In the genomic region with DNA sequence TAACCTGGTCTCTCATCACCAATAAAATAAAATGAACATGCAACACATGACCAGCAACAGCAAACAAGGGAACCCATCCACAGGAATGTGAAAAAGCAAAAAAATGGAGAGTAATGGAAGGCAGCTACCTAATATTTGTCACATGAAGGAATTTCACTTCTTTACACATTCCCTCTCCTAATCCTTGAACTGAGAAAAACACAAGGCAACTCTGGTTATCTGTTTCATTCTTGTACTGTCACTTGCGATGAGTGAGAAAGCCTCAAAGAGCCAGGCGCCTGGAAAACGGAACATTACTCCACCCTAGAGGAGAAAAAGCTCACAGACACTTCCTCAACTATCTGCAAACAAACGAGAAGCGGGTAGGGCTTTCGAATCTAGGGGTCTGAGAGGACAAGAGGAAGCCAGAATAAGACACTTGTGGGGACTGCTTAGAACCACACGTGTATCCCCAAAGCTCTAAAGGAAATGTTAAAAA, we compare ENCODE assay signal across 9 cellular contexts. TPM values are rescaled to one million over a fixed set of nuclear protein-coding genes. Genes with fewer than 3 reads are reported as not detected.
A peak's percentile ranks its signal among the peaks of the same experiment; 100 is the strongest.
DNase-seq lines count a peak whose midpoint lies in the region; ATAC-seq and TF ChIP-seq lines count a peak whose summit lies in the region.
"Had no signal": no experiment of that assay in that cellular context is flagged by ENCODE, and none has a peak within 500 bp of the region (broad histone marks: within the 10 kb centered on the region; RNA-seq: fewer than 3 reads in every experiment).

No MANE protein-coding gene starts in this region.

- no peaks in the 10 kb centered on the region for H3K9me3 ChIP-seq in smooth muscle cell (replicated peaks; ENCODE audit: low read depth)
- H3K9me3 ChIP-seq: neutrophil had no signal

- WGBS in smooth muscle cell (ENCODE audit: low lambda C conversion rate): 2% methylated on average over 7 of the region's 7 CpGs

- H3F3A ChIP-seq in smooth muscle cell (ENCODE audit: low read depth): peaks cover 15% of the 10 kb centered on the region

- peak overlapping the region; percentile 38 for H3K4me2 ChIP-seq in smooth muscle cell

- H3K27me3 ChIP-seq in smooth muscle cell (ENCODE audit: low read depth): no peaks in the 10 kb centered on the region
- H3K27me3 ChIP-seq: neutrophil had no signal

- H3K9ac ChIP-seq in smooth muscle cell (ENCODE audit: low read depth): peak overlapping the region; percentile 42

- in situ Hi-C loops in GM13977 (cut with MboI; ENCODE audit: low pct_unique_long_range_greater_than_20kb, low sequenced_read_pairs, unreplicated experiment): no loop called here

- TF ChIP-seq CTCF in GM13977 (IDR thresholded peaks at IDR 0.05; ENCODE audit: extremely low read depth, insufficient read depth, missing control alignments) (peak; percentile 51), smooth muscle cell (IDR thresholded peaks at IDR 0.05; ENCODE audit: borderline replicate concordance, insufficient read depth, poor library complexity, severe bottlenecking) (peak; percentile 63)

- no peak for ATAC-seq in GM21529 (IDR thresholded peaks at IDR 0.05; ENCODE audit: unreplicated experiment)

- H2AFZ ChIP-seq in smooth muscle cell (ENCODE audit: low read depth): no peak overlapping the region

- H4K20me1 ChIP-seq in smooth muscle cell (ENCODE audit: low read depth): no peaks in the 10 kb centered on the region

- H3K4me1 ChIP-seq in smooth muscle cell (ENCODE audit: low read depth): peaks cover 9% of the 10 kb centered on the region

- peak; percentile 62 for DNase-seq in Ammon's horn (ENCODE audit: low spot score)
- DNase-seq in GM13977 (ENCODE audit: low spot score): peak; percentile 61
- DNase-seq in NCI-H82 (lab: John Stamatoyannopoulos, UW): peak; percentile 35
- DNase-seq in astrocyte of the hippocampus (ENCODE audit: low read depth, low spot score): peak; percentile 86
- DNase-seq in iPS-NIHi7 (ENCODE audit: extremely low spot score): peak; percentile 59
- no peak for DNase-seq in smooth muscle cell (lab: John Stamatoyannopoulos, UW; ENCODE audit: unreplicated experiment)
- DNase-seq in COLO668 (lab: John Stamatoyannopoulos, UW; ENCODE audit: unreplicated experiment): no peak

- peak overlapping the region; percentile 96 for H3K27ac ChIP-seq in smooth muscle cell (ENCODE audit: low read depth)
- H3K27ac ChIP-seq: neutrophil had no signal

- no peaks in the 10 kb centered on the region for H3K36me3 ChIP-seq in smooth muscle cell (ENCODE audit: low read depth)
- H3K36me3 ChIP-seq: neutrophil had no signal

- H3K79me2 ChIP-seq in smooth muscle cell (ENCODE audit: low read depth): no peaks in the 10 kb centered on the region

- H3K4me3 ChIP-seq in smooth muscle cell: no peak overlapping the region

RNA-seq across cellular contexts. Expression of gene HSF2BP, which starts 13.8 kb away (rescaled TPM):
- total RNA-seq in smooth muscle cell: 1.9 and 3.4 TPM in 2 replicates
- polyA plus RNA-seq in smooth muscle cell: 0.97 and 1.6 TPM in 2 replicates

RNA-seq across cellular contexts. Expression of gene RRP1B, which starts 13.9 kb away (rescaled TPM):
- 19.3 and 24.7 TPM in 2 replicates for total RNA-seq in smooth muscle cell
- 10.6 and 17.6 TPM in 2 replicates for polyA plus RNA-seq in smooth muscle cell

Comparison
In these comparisons a context has a peak if more than half of its experiments do, and no peak if none do; other contexts are left out.
1. DNase-seq: peak in Ammon's horn (single experiment), GM13977 (single experiment), NCI-H82 (single experiment), astrocyte of the hippocampus (single experiment) and iPS-NIHi7 (single experiment); none in smooth muscle cell (single experiment) and COLO668 (single experiment).